14 cellular contexts compared by ENCODE assay signal in the genomic region with DNA sequence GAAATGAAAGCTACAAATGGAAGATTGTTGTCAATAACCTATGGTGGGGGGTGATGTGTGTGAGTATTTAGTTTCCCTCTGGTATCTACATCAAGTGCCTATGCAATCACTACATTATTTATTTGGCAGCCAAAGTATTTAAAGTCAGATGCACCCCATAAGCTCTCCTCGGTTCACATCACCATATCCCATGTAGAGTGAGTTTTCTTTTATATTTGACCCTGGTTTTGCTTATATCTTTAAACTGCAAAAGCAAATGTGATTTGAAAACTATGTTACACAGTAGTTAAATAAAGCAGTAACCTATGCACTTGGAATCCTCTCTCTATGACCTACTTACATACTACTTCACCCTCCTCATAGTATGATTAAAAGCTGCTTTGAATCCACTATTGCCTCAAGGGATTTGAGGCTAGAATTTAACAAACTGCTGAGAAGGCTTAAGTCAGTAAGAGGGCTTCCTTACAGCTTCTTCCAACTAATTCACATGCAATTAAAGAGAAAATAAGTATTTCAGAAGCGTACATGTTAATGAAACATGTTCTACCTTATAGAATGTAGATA. TPM values are rescaled to one million over a fixed set of nuclear protein-coding genes. Genes with fewer than 3 reads are reported as not detected.
DNase-seq lines count a peak whose midpoint lies in the region; ATAC-seq and TF ChIP-seq lines count a peak whose summit lies in the region.
"Had no signal": no experiment of that assay in that cellular context is flagged by ENCODE, and none has a peak within 500 bp of the region (broad histone marks: within the 10 kb centered on the region; RNA-seq: fewer than 3 reads in every experiment).

No MANE protein-coding gene starts in this region.

- H3K27me3 ChIP-seq in BLaER1 (peaks cover 38% of the 10 kb centered on the region), sigmoid colon (no peaks in the 10 kb centered on the region)

- H3K9me3 ChIP-seq in BLaER1 (no peaks in the 10 kb centered on the region), sigmoid colon (no peaks in the 10 kb centered on the region)
- H3K9me3 ChIP-seq: adrenal gland, pancreas had no signal

- H4K20me1 ChIP-seq in BLaER1 = 0 out of 2 replicates have a peak, but pooled peaks cover 14% of the 10 kb centered on the region

- no peak overlapping the region for H3K27ac ChIP-seq in BLaER1
- H3K27ac ChIP-seq in sigmoid colon = peak overlapping the region; percentile 34 to 89 (median 84)
- H3K27ac ChIP-seq: adrenal gland, pancreas had no signal

- no peak overlapping the region for H3K4me3 ChIP-seq in BLaER1
- H3K4me3 ChIP-seq in fibroblast of mammary gland (ENCODE audit: control insufficient read depth, low read depth, low read length) = no peak overlapping the region
- H3K4me3 ChIP-seq in sigmoid colon = no peak overlapping the region
- H3K4me3 ChIP-seq: adrenal gland, pancreas had no signal

- no peak for ATAC-seq in left colon
- ATAC-seq in HG03196 (IDR thresholded peaks at IDR 0.05; ENCODE audit: unreplicated experiment) = no peak
- ATAC-seq: activated CD4-positive, alpha-beta T cell treated with anti-CD3 and anti-CD28 coated beads for 36 hours; pancreas had no signal

- TF ChIP-seq EP300 in sigmoid colon (IDR thresholded peaks at IDR 0.05) = no peak

- intact Hi-C loops in sigmoid colon (cut with DNase I) = loop anchor here (5.0 kb wide), 2 partner anchors 103 to 218 kb away; no protein-coding TSS in a partner anchor
- intact Hi-C loops in left colon (cut with DNase I, micrococcal nuclease) = no loop called here

- peak; percentile 78 for DNase-seq in LHCN-M2 (ENCODE audit: low read depth)
- peak; percentile 52 for DNase-seq in fibroblast of mammary gland (ENCODE audit: low read depth)
- DNase-seq in sigmoid colon = no peak
- DNase-seq in MV-4-11 (lab: John Stamatoyannopoulos, UW) = no peak
- DNase-seq in left colon = no peak
- DNase-seq in NCI-H146 treated with DMSO at 0.1 percent for 48 hours (lab: John Stamatoyannopoulos, UW; ENCODE audit: unreplicated experiment) = no peak
- DNase-seq: ACHN; activated CD4-positive, alpha-beta T cell treated with anti-CD3 and anti-CD28 coated beads for 36 hours; adrenal gland; NCI-H1436 treated with DMSO at 0.1 percent for 48 hours; pancreas; trophoblast cell had no signal

- no peak overlapping the region for H3K9ac ChIP-seq in BLaER1

- TF ChIP-seq POLR2A in sigmoid colon (IDR thresholded peaks at IDR 0.05) = no peak

- peak overlapping the region; percentile 38 for H3K4me2 ChIP-seq in BLaER1

- WGBS in sigmoid colon, 2 donors = 50 to 83% methylated on average over 2 of the region's 2 CpGs

- TF ChIP-seq CTCF in fibroblast of mammary gland (conservative IDR thresholded peaks at IDR 0.05; ENCODE audit: control insufficient read depth, insufficient read depth, low read depth, low read length) = no peak
- TF ChIP-seq CTCF in sigmoid colon (IDR thresholded peaks at IDR 0.05) = no peak

- H3K36me3 ChIP-seq in BLaER1 = no peaks in the 10 kb centered on the region
- H3K36me3 ChIP-seq in sigmoid colon = no peaks in the 10 kb centered on the region
- H3K36me3 ChIP-seq: adrenal gland, pancreas had no signal

- H3K4me1 ChIP-seq in BLaER1 (peaks cover 37% of the 10 kb centered on the region), sigmoid colon (peaks cover 0 to 22% (median 10%) of the 10 kb centered on the region in 4 donors)

RNA-seq across cellular contexts. Expression of a gene that starts 2.2 kb away (rescaled TPM):
- total RNA-seq in LHCN-M2 (2014; rRNA removed) = 59.5 and 68.1 TPM in 2 replicates
- polyA plus RNA-seq in LHCN-M2 (2012) = 26.8 TPM
- total RNA-seq in sigmoid colon = 10 to 100 TPM; 48.9 to 83.1 (median 60.3) TPM
- polyA plus RNA-seq in sigmoid colon = 10 to 100 TPM in 2 of 3 donors, 1 to 10 TPM in 1; 6.0 to 27.5 (median 12.6) TPM
- 10 to 100 TPM; 28.4 to 33.7 TPM for total RNA-seq in left colon

Comparison
In these comparisons a context has a peak if more than half of its experiments do, and no peak if none do; other contexts are left out.
1. DNase-seq: peak in LHCN-M2 (single experiment) and fibroblast of mammary gland (single experiment); none in sigmoid colon (single experiment), MV-4-11 (single experiment), left colon (0 of 2) and NCI-H146 treated with DMSO at 0.1 percent for 48 hours (single experiment).